1 cellular context compared by ENCODE assay signal in genomic region chr22:18968011-18968749, GRCh38.
TF ChIP-seq lines count a peak whose summit lies in the region.

No MANE protein-coding gene starts in this region.

TF ChIP-seq in IMR-90, 13 proteins besides CTCF, POLR2A, EP300 and RAD21 (continued from another document):
- TF ChIP-seq ELK1 (IDR thresholded peaks at IDR 0.05; ENCODE audit: borderline replicate concordance, low read depth, low read length) = no peak
- no peak for TF ChIP-seq RFX5 (IDR thresholded peaks at IDR 0.05; ENCODE audit: low read depth, low read length)
- TF ChIP-seq CEBPB (IDR thresholded peaks at IDR 0.05; ENCODE audit: low read depth, low read length) = no peak
- no peak for TF ChIP-seq FOS (IDR thresholded peaks at IDR 0.05; ENCODE audit: low read depth, low read length)
- TF ChIP-seq USF2 (IDR thresholded peaks at IDR 0.05; ENCODE audit: low read depth, low read length) = no peak
